In genomic region chr7:1044189-1045037, GRCh38 we compare ENCODE assay signal across 8 cellular contexts. TPM values are rescaled to one million over a fixed set of nuclear protein-coding genes. Genes with fewer than 3 reads are reported as not detected.
DNase-seq lines count a peak whose midpoint lies in the region; ATAC-seq and TF ChIP-seq lines count a peak whose summit lies in the region.

GPR146 (plus strand) TSS chr7:1044546; CDS start chr7:1057516, 12,970 bp downstream.

- H3K4me3 Mint-ChIP-seq in activated naive CD8-positive, alpha-beta T cell treated with anti-CD3 and anti-CD28 coated beads, Interleukin-2, amount 50 U/mL, for 24 hours, result peak within 1 kb of the TSS; percentile 84
- peak within 1 kb of the TSS; percentile 91 for H3K4me3 Mint-ChIP-seq in type B pancreatic cell

- peaks cover 57% of the 10 kb centered on the region for H3K4me1 Mint-ChIP-seq in activated naive CD8-positive, alpha-beta T cell treated with anti-CD3 and anti-CD28 coated beads, Interleukin-2, amount 50 U/mL, for 24 hours
- H3K4me1 Mint-ChIP-seq in type B pancreatic cell (ENCODE audit: unreplicated experiment), result peaks cover 60% of the 10 kb centered on the region

- peak within 1 kb of the TSS; percentile 52 for H3K27ac Mint-ChIP-seq in activated naive CD8-positive, alpha-beta T cell treated with anti-CD3 and anti-CD28 coated beads, Interleukin-2, amount 50 U/mL, for 24 hours
- H3K27ac Mint-ChIP-seq in type B pancreatic cell, result peak within 1 kb of the TSS; percentile 92

- ATAC-seq in HG02678 (IDR thresholded peaks at IDR 0.05; ENCODE audit: unreplicated experiment), result peak; percentile 80
- ATAC-seq in activated naive CD8-positive, alpha-beta T cell treated with anti-CD3 and anti-CD28 coated beads, Interleukin-2, amount 50 U/mL, for 24 hours, result peak; percentile 93

- no peaks in the 10 kb centered on the region for H3K9me3 Mint-ChIP-seq in activated naive CD8-positive, alpha-beta T cell treated with anti-CD3 and anti-CD28 coated beads, Interleukin-2, amount 50 U/mL, for 24 hours
- no peaks in the 10 kb centered on the region for H3K9me3 Mint-ChIP-seq in type B pancreatic cell

- intact Hi-C loops in cardiac septum (cut with DNase I) (loop anchor here (1.0 kb wide), 1 partner anchor 15 kb away; no protein-coding TSS in a partner anchor), posterior cingulate gyrus (cut with DNase I) (no loop called here)

- peaks cover 2% of the 10 kb centered on the region for H3K36me3 Mint-ChIP-seq in activated naive CD8-positive, alpha-beta T cell treated with anti-CD3 and anti-CD28 coated beads, Interleukin-2, amount 50 U/mL, for 24 hours (ENCODE audit: low read depth)
- no peaks in the 10 kb centered on the region for H3K36me3 Mint-ChIP-seq in type B pancreatic cell

- peaks cover 22% of the 10 kb centered on the region for H3K27me3 Mint-ChIP-seq in activated naive CD8-positive, alpha-beta T cell treated with anti-CD3 and anti-CD28 coated beads, Interleukin-2, amount 50 U/mL, for 24 hours
- no peaks in the 10 kb centered on the region for H3K27me3 Mint-ChIP-seq in type B pancreatic cell

- DNase-seq in NCI-H128 (lab: John Stamatoyannopoulos, UW; ENCODE audit: unreplicated experiment) (peak; percentile 80), SW 1271 (lab: John Stamatoyannopoulos, UW) (peak; percentile 69 to 92), cardiac septum (ENCODE audit: low spot score) (peak; percentile 97), posterior cingulate gyrus (peak; percentile 85 to 99 (median 94)), type B pancreatic cell (ENCODE audit: extremely low spot score, unreplicated experiment) (peak; percentile 99)
- peak; percentile 95 for DNase-seq in activated naive CD8-positive, alpha-beta T cell treated with anti-CD3 and anti-CD28 coated beads, Interleukin-2, amount 50 U/mL, for 24 hours

- peak; percentile 80 for TF ChIP-seq CTCF in GM12874 (IDR thresholded peaks at IDR 0.05; ENCODE audit: insufficient read depth, low read depth, low read length)
- peak; percentile 70 for TF ChIP-seq CTCF in type B pancreatic cell (conservative IDR thresholded peaks at IDR 0.05)

RNA-seq across cellular contexts. Expression of gene GPR146, which starts in this region (rescaled TPM):
- 12.6 TPM for total RNA-seq in cardiac septum
- total RNA-seq in type B pancreatic cell (ENCODE audit: low replicate concordance), result 1.2 TPM in 2 replicates

Comparison
In these comparisons a context has a peak if more than half of its experiments do, and no peak if none do; other contexts are left out.
1. Peak in every context shown above with its lines: DNase-seq and ATAC-seq.